17 cellular contexts compared by ENCODE assay signal in genomic region chr1:229001467-229001866, GRCh38.
DNase-seq lines count a peak whose midpoint lies in the region; ATAC-seq, FAIRE-seq and TF ChIP-seq lines count a peak whose summit lies in the region.
"Had no signal": no experiment of that assay in that cellular context is flagged by ENCODE, and none has a peak within 500 bp of the region (broad histone marks: within the 10 kb centered on the region; RNA-seq: fewer than 3 reads in every experiment).

No MANE protein-coding gene starts in this region.

- intact Hi-C loops in sciatic nerve (cut with DNase I) = no loop called here

- no peak for FAIRE-seq in H1 (lab: Jason Lieb, UNC)
- no peak for FAIRE-seq in small intestine (lab: Jason Lieb, UNC)
- FAIRE-seq: GM18507 had no signal

- no peak overlapping the region for H2AK5ac ChIP-seq in H1 (ENCODE audit: low read depth, low read length)

- no peak overlapping the region for H2BK15ac ChIP-seq in H1 (ENCODE audit: low read length)

- TF ChIP-seq EP300 in H1 (IDR thresholded peaks at IDR 0.05; ENCODE audit: borderline replicate concordance in 1 of 2, low read depth in 2 of 2, low read length in 2 of 2) = no peak

- TF ChIP-seq CTCF in H1 (IDR thresholded peaks at IDR 0.05; ENCODE audit: control extremely low read depth in 1 of 3, insufficient read depth in 1 of 3, low read depth in 1 of 3, low read length in 3 of 3) = no peak

- peak; percentile 13 for DNase-seq in NCI-H146 (lab: John Stamatoyannopoulos, UW)
- no peak for DNase-seq in NCI-H146 treated with DMSO at 0.1 percent for 48 hours (lab: John Stamatoyannopoulos, UW; ENCODE audit: unreplicated experiment)
- no peak for DNase-seq in H1 (ENCODE audit: low read depth in 1 of 2, low spot score in 2 of 2)
- DNase-seq in small intestine = peak; percentile 28
- DNase-seq in sciatic nerve (ENCODE audit: low spot score) = no peak
- no peak for DNase-seq in OCI-M2 (lab: John Stamatoyannopoulos, UW; ENCODE audit: unreplicated experiment)
- DNase-seq in glomerular visceral epithelial cell (ENCODE audit: extremely low spot score) = no peak
- DNase-seq: 8988T, C1 segment of cervical spinal cord, Caco-2, HCEC 1CT, NCI-H1436 treated with DMSO at 0.1 percent for 48 hours, NCI-H2107, NCI-H82, SJCRH30 had no signal

- no peak overlapping the region for H3K56ac ChIP-seq in H1 (replicated peaks; ENCODE audit: insufficient read length, low read depth, low read length)

- no peak overlapping the region for H3K9ac ChIP-seq in H1 (replicated peaks in 1 of 4; ENCODE audit: extremely low read depth in 1 of 4, low read depth in 3 of 4, low read length in 3 of 4)

- no peaks in the 10 kb centered on the region for H3K36me3 ChIP-seq in KOPT-K1 (ENCODE audit: insufficient read depth, low read length)
- no peaks in the 10 kb centered on the region for H3K36me3 ChIP-seq in H1 (ENCODE audit: control insufficient read depth in 2 of 4, insufficient read depth in 4 of 4, low read length in 3 of 4)
- H3K36me3 ChIP-seq in small intestine (ENCODE audit: control insufficient read depth in 2 of 2, insufficient read depth in 2 of 2, low read length in 2 of 2) = no peaks in the 10 kb centered on the region
- H3K36me3 ChIP-seq: SJCRH30 had no signal

- H3K14ac ChIP-seq in H1 (ENCODE audit: insufficient read length) = no peak overlapping the region

- no peak overlapping the region for H4K91ac ChIP-seq in H1 (replicated peaks; ENCODE audit: insufficient read length, low read length)

- H2BK5ac ChIP-seq in H1 (ENCODE audit: low read depth, low read length) = no peak overlapping the region

- no peaks in the 10 kb centered on the region for H4K20me1 ChIP-seq in H1 (replicated peaks in 1 of 2; ENCODE audit: control insufficient read depth in 1 of 2, insufficient read depth in 2 of 2, low read length in 2 of 2)

- H3K4me1 ChIP-seq in H1 (replicated peaks in 1 of 4; ENCODE audit: control insufficient read depth in 3 of 4, insufficient read depth in 4 of 4, low read length in 3 of 4) (peaks cover 0 to 5% (median under 1%) of the 10 kb centered on the region in 4 experiments; a peak in 4 of 7 replicates), small intestine (ENCODE audit: control insufficient read depth in 2 of 2, insufficient read depth in 1 of 2, low read depth in 1 of 2, low read length in 1 of 2) (no peaks in the 10 kb centered on the region)
- H3K4me1 ChIP-seq: Caco-2 had no signal

- H3K4me2 ChIP-seq in H1 (ENCODE audit: insufficient read depth in 1 of 2, low read depth in 2 of 2, low read length in 2 of 2) = no peak overlapping the region

- 79% methylated on average over 1 of the region's 1 CpG; no CpG with 5 or more reads in 1 of the 2 experiments for WGBS in H1 (ENCODE audit: extremely low coverage in 1 of 2, insufficient coverage in 1 of 2, insufficient read length in 1 of 2, insufficient replicate concordance in 2 of 2, low coverage in 1 of 2, low lambda C conversion rate in 2 of 2, missing lambda C conversion rate in 1 of 2), 2 experiments
- WGBS in small intestine, 3 donors = 9 to 25% (median 14%) methylated on average over 1 of the region's 1 CpG

- no peak for TF ChIP-seq RAD21 in H1 (IDR thresholded peaks at IDR 0.05 in 1 of 2, conservative IDR thresholded peaks at IDR 0.05 in 1 of 2; ENCODE audit: low read depth in 2 of 2, low read length in 2 of 2)

- ATAC-seq in sciatic nerve = no peak

- H3K4me3 ChIP-seq in H1 (ENCODE audit: extremely low read depth in 1 of 4, insufficient read depth in 2 of 4, low read depth in 3 of 4, low read length in 4 of 4) (no peak overlapping the region), small intestine (ENCODE audit: low read depth in 1 of 2, low read length in 2 of 2) (no peak overlapping the region)
- H3K4me3 ChIP-seq: SJCRH30 had no signal

- TF ChIP-seq POLR2A in H1 (IDR thresholded peaks at IDR 0.05; ENCODE audit: control extremely low read depth in 1 of 2, low read depth in 2 of 2, low read length in 2 of 2) = no peak

- no peak overlapping the region for H4K8ac ChIP-seq in H1 (ENCODE audit: extremely low read depth, insufficient read depth, low read length)

- no peak overlapping the region for H2AFZ ChIP-seq in H1 (ENCODE audit: low read length)

- H3K27ac ChIP-seq in KOPT-K1 (ENCODE audit: low read depth, low read length, poor library complexity, severe bottlenecking) (peak overlapping the region; percentile 12), H1 (ENCODE audit: low read depth, low read length) (no peak overlapping the region), small intestine (ENCODE audit: low read depth in 1 of 2, low read length in 1 of 2) (no peak overlapping the region)
- H3K27ac ChIP-seq: SJCRH30 had no signal

- no peak overlapping the region for H3K4ac ChIP-seq in H1 (replicated peaks; ENCODE audit: insufficient read length, low read depth, low read length)

- no peaks in the 10 kb centered on the region for H3K79me2 ChIP-seq in H1 (ENCODE audit: control insufficient read depth in 1 of 2, insufficient read depth in 2 of 2, low read length in 2 of 2)

- H3K9me3 ChIP-seq in KOPT-K1 (ENCODE audit: insufficient read depth, low read length, poor library complexity, severe bottlenecking) (no peaks in the 10 kb centered on the region), H1 (ENCODE audit: insufficient read depth in 2 of 2, low read depth in 1 of 2, low read length in 1 of 2) (no peaks in the 10 kb centered on the region), small intestine (ENCODE audit: control insufficient read depth, low read depth) (no peaks in the 10 kb centered on the region)
- H3K9me3 ChIP-seq: Caco-2, SJCRH30 had no signal

- CTCF ChIA-PET in H1 (lab: Charles Lee; ENCODE audit: partially characterized antibody) = interaction anchor here (1.1 kb wide), 1 partner anchor 32 kb away, joined by 3 read pairs; no protein-coding TSS in a partner anchor

- no peak overlapping the region for H2BK12ac ChIP-seq in H1 (ENCODE audit: low read depth, low read length)

- no peaks in the 10 kb centered on the region; the same call in 1 of the 2 replicates for H3K23me2 ChIP-seq in H1 (ENCODE audit: low read depth, low read length)

- POLR2A ChIA-PET in H1 (lab: Charles Lee; ENCODE audit: partially characterized antibody) = interaction anchor here (1.2 kb wide), 1 partner anchor 13 kb away, joined by 4 read pairs; no protein-coding TSS in a partner anchor

- no peaks in the 10 kb centered on the region for H3K79me1 ChIP-seq in H1 (ENCODE audit: low read depth, low read length)

- H2BK20ac ChIP-seq in H1 (ENCODE audit: low read length) = peak overlapping the region; percentile 49; the same call in 1 of the 2 replicates

- H2BK120ac ChIP-seq in H1 (replicated peaks; ENCODE audit: low read depth, low read length) = no peak overlapping the region

- H3K27me3 ChIP-seq in H1 (replicated peaks in 1 of 4; ENCODE audit: control insufficient read depth in 3 of 4, extremely low read depth in 1 of 4, insufficient read depth in 3 of 4, low read length in 3 of 4) = no peaks in the 10 kb centered on the region; a peak in 2 of 7 replicates
- no peaks in the 10 kb centered on the region for H3K27me3 ChIP-seq in small intestine (ENCODE audit: control insufficient read depth in 2 of 2, insufficient read depth in 2 of 2, low read length in 2 of 2)
- H3K27me3 ChIP-seq: SJCRH30 had no signal

- H4K5ac ChIP-seq in H1 (ENCODE audit: insufficient read length, low read depth, low read length) = no peak overlapping the region

- H3K18ac ChIP-seq in H1 (ENCODE audit: extremely low read depth, low read length) = no peak overlapping the region

- no peak overlapping the region for H3K23ac ChIP-seq in H1 (ENCODE audit: insufficient read length)

TF ChIP-seq in H1, 55 proteins besides CTCF, POLR2A, EP300 and RAD21:
- TF ChIP-seq BRCA1 (IDR thresholded peaks at IDR 0.05; ENCODE audit: low read depth, low read length) (no peak), BACH1 (IDR thresholded peaks at IDR 0.05; ENCODE audit: low read length) (no peak), CTBP2 (IDR thresholded peaks at IDR 0.05; ENCODE audit: borderline replicate concordance, insufficient read depth, insufficient read length, low read length) (no peak), E2F6 (IDR thresholded peaks at IDR 0.05) (no peak), CBX8 (IDR thresholded peaks at IDR 0.05; ENCODE audit: borderline replicate concordance, low read depth, low read length) (no peak), KDM5A (IDR thresholded peaks at IDR 0.05; ENCODE audit: low read length) (no peak), GABPA (IDR thresholded peaks at IDR 0.05; ENCODE audit: borderline replicate concordance, insufficient read depth, low read length) (no peak), PHF8 (conservative IDR thresholded peaks at IDR 0.05; ENCODE audit: low read depth, low read length) (no peak), ZNF274 (IDR thresholded peaks at IDR 0.05; ENCODE audit: borderline replicate concordance, extremely low read depth, low read length) (no peak), EZH2 (IDR thresholded peaks at IDR 0.05; ENCODE audit: low read depth, low read length, severe bottlenecking) (no peak), JUND (IDR thresholded peaks at IDR 0.05; ENCODE audit: low read length) (no peak), ATF2 (IDR thresholded peaks at IDR 0.05; ENCODE audit: low read length) (no peak), SIN3A (conservative IDR thresholded peaks at IDR 0.05 in 1 of 2, IDR thresholded peaks at IDR 0.05 in 1 of 2; ENCODE audit: low read depth in 1 of 2, low read length in 2 of 2) (no peak), POU5F1 (IDR thresholded peaks at IDR 0.05; ENCODE audit: low read depth, low read length) (no peak)

Comparison
In these comparisons a context has a peak if more than half of its experiments do, and no peak if none do; other contexts are left out.
1. DNase-seq: peak in NCI-H146 (single experiment) and small intestine (single experiment); none in NCI-H146 treated with DMSO at 0.1 percent for 48 hours (single experiment), H1 (0 of 2), sciatic nerve (single experiment), OCI-M2 (single experiment) and glomerular visceral epithelial cell (single experiment).